In the genomic region with DNA sequence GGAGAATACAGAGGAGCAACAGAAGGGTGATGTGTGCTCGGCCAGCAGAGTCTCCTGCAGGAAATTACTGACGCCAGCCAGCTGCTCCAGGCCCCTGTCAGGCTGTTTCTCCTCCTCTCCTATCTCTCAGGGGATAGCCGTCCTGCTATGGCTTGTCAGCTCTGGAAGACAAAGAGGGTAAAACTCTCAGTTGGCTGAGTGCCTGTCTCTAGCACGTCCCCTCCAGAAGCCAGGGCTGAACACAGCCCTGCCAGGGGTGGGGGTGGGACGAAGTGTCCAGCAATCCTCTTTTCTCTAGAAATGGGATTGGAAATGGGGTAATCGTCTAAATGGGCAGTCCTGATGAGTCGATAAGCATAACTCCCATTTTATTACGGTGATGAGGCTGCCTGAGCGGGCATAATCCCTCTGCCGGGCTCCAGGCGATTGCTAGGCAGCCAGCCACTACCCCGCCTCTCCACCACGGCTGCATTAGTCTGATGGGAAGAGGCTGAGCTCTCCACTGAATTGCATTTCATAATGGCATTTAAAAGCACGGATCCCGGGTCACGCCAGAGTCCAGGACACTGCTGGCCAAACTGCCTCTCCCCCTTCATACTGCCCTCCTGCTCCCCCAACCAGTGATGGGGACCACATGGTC, we compare ENCODE assay signal across 13 cellular contexts.
A peak's percentile ranks its signal among the peaks of the same experiment; 100 is the strongest.
DNase-seq lines count a peak whose midpoint lies in the region; ATAC-seq, FAIRE-seq and TF ChIP-seq lines count a peak whose summit lies in the region.
"Had no signal": no experiment of that assay in that cellular context is flagged by ENCODE, and none has a peak within 500 bp of the region (broad histone marks: within the 10 kb centered on the region; RNA-seq: fewer than 3 reads in every experiment).

No MANE protein-coding gene starts in this region.

- H3K9me3 Mint-ChIP-seq in endodermal cell = no peaks in the 10 kb centered on the region

- DNase-seq in Right ventricle myocardium inferior (ENCODE audit: missing footprints) = peak; percentile 77
- DNase-seq in cardiac septum (ENCODE audit: low spot score) = no peak
- no peak for DNase-seq in endodermal cell
- DNase-seq in mucosa of gallbladder (ENCODE audit: low spot score) = peak; percentile 12
- no peak for DNase-seq in vagina (ENCODE audit: extremely low spot score in 2 of 2)
- DNase-seq in GM19239 (ENCODE audit: insufficient read length, low spot score) = no peak
- DNase-seq: gastrocnemius medialis, T-helper 17 cell had no signal

- peaks cover 3% of the 10 kb centered on the region for H3K27me3 Mint-ChIP-seq in endodermal cell (ENCODE audit: insufficient read depth)

- H3K27ac ChIP-seq in endodermal cell (ENCODE audit: low read depth, low read length) (peak overlapping the region; percentile 77), vagina (peak overlapping the region; percentile 33)
- H3K27ac ChIP-seq: A549, gastrocnemius medialis, skin epidermis had no signal

- no peak for FAIRE-seq in GM19239 (lab: Jason Lieb, UNC)
- FAIRE-seq: A549, urothelium cell line had no signal

- ATAC-seq in Right ventricle myocardium inferior (peak; percentile 94), GM21529 (IDR thresholded peaks at IDR 0.05; ENCODE audit: unreplicated experiment) (no peak), HG03460 (IDR thresholded peaks at IDR 0.05; ENCODE audit: unreplicated experiment) (no peak)
- ATAC-seq: A549, T-helper 17 cell had no signal

- TF ChIP-seq POLR2A in vagina (IDR thresholded peaks at IDR 0.05) = no peak

- no peak overlapping the region for H3K9ac ChIP-seq in endodermal cell (ENCODE audit: extremely low read depth, low read length, poor library complexity, severe bottlenecking)

- no peaks in the 10 kb centered on the region for H3K9me3 ChIP-seq in endodermal cell (ENCODE audit: control insufficient read depth, low read length)
- H3K9me3 ChIP-seq in vagina = no peaks in the 10 kb centered on the region
- H3K9me3 ChIP-seq: A549, gastrocnemius medialis had no signal

- no peaks in the 10 kb centered on the region for H3K36me3 ChIP-seq in endodermal cell (ENCODE audit: control insufficient read depth, insufficient read depth, low read length)
- no peaks in the 10 kb centered on the region for H3K36me3 ChIP-seq in vagina
- H3K36me3 ChIP-seq: gastrocnemius medialis had no signal

- no peaks in the 10 kb centered on the region for H3K27me3 ChIP-seq in endodermal cell (ENCODE audit: control insufficient read depth, insufficient read depth, low read length, poor library complexity, severe bottlenecking)
- no peaks in the 10 kb centered on the region for H3K27me3 ChIP-seq in vagina
- H3K27me3 ChIP-seq: gastrocnemius medialis had no signal

- 86 to 90% methylated on average over 8 to 16 of the region's 16 CpGs for WGBS in endodermal cell (ENCODE audit: insufficient coverage in 1 of 2, insufficient read length in 1 of 2), 2 experiments

- TF ChIP-seq CTCF in endodermal cell (conservative IDR thresholded peaks at IDR 0.05) = no peak
- no peak for TF ChIP-seq CTCF in vagina (IDR thresholded peaks at IDR 0.05)

- peaks cover 7% of the 10 kb centered on the region for H3K4me1 Mint-ChIP-seq in endodermal cell
- H3K4me1 Mint-ChIP-seq: T-helper 17 cell had no signal

- no peak overlapping the region for H3K27ac Mint-ChIP-seq in endodermal cell
- H3K27ac Mint-ChIP-seq: T-helper 17 cell had no signal

- H3K36me3 Mint-ChIP-seq in endodermal cell (ENCODE audit: low read depth) = no peaks in the 10 kb centered on the region

- no peak overlapping the region for H3K4me3 Mint-ChIP-seq in endodermal cell
- H3K4me3 Mint-ChIP-seq: T-helper 17 cell had no signal

- no peaks in the 10 kb centered on the region for H3K4me1 ChIP-seq in endodermal cell (ENCODE audit: control insufficient read depth, insufficient read depth, low read length)
- H3K4me1 ChIP-seq in vagina = peaks cover 14% of the 10 kb centered on the region
- H3K4me1 ChIP-seq: A549, gastrocnemius medialis had no signal

- intact Hi-C loops in Right ventricle myocardium inferior (cut with DNase I) = loop anchor here (5.0 to 10.0 kb wide), 4 partner anchors 63 to 213 kb away; a partner anchor contains a TSS
- intact Hi-C loops in cardiac septum (cut with DNase I) = loop anchor here (5.0 kb wide), 2 partner anchors 60 to 90 kb away; a partner anchor contains a TSS
- intact Hi-C loops in vagina (cut with DNase I) = no loop called here

- no peak overlapping the region for H3K4me3 ChIP-seq in endodermal cell (ENCODE audit: low read length)
- peak overlapping the region; percentile 17 to 38 for H3K4me3 ChIP-seq in vagina
- H3K4me3 ChIP-seq: A549, skin epidermis had no signal

Comparison
In these comparisons a context has a peak if more than half of its experiments do, and no peak if none do; other contexts are left out.
1. DNase-seq: peak in Right ventricle myocardium inferior (single experiment) and mucosa of gallbladder (single experiment); none in cardiac septum (single experiment), endodermal cell (single experiment), vagina (0 of 2) and GM19239 (single experiment).